ENCODE assay signal across 8 cellular contexts in genomic region chr19:1274081-1274851, GRCh38. TPM values are rescaled to one million over a fixed set of nuclear protein-coding genes. Genes with fewer than 3 reads are reported as not detected.
DNase-seq lines count a peak whose midpoint lies in the region; ATAC-seq and TF ChIP-seq lines count a peak whose summit lies in the region.

No MANE protein-coding gene starts in this region.

- 52 to 64% methylated on average over 41 to 46 of the region's 46 CpGs for WGBS in esophagus, 2 donors
- WGBS in prostate gland = 66% methylated on average over 46 of the region's 46 CpGs

- H3K9ac ChIP-seq in PC-3 (ENCODE audit: low read length) = peak overlapping the region; percentile 92

- TF ChIP-seq POLR2A in prostate gland (IDR thresholded peaks at IDR 0.05) = no peak

- no peaks in the 10 kb centered on the region for H4K20me1 ChIP-seq in PC-3 (ENCODE audit: low read length)

- no peaks in the 10 kb centered on the region for H3K9me2 ChIP-seq in PC-3 (replicated peaks; ENCODE audit: low read length)

- intact Hi-C loops in PC-3 (cut with micrococcal nuclease) (loop anchor here (10.0 kb wide), 1 partner anchor 81 kb away; a partner anchor contains a TSS), prostate gland (cut with DNase I) (loop anchor here (10.0 kb wide), 1 partner anchor 131 kb away; the partner anchor contains the start of genes DAZAP1 and GAMT)

- no peak for TF ChIP-seq CTCF in PC-3 (conservative IDR thresholded peaks at IDR 0.05; ENCODE audit: low read depth, low read length)
- no peak for TF ChIP-seq CTCF in prostate gland (IDR thresholded peaks at IDR 0.05)

- TSS peak; percentile 52 for BruUV-seq in PC-3 (replicated peaks; lab: Mats Ljungman, UMichigan)

- peaks cover 73% of the 10 kb centered on the region for H3K79me2 ChIP-seq in PC-3 (ENCODE audit: low read length)

- H3K4me3 ChIP-seq in PC-3 (ENCODE audit: low read length) (peak overlapping the region; percentile 70), esophagus (ENCODE audit: low read depth in 1 of 2, low read length in 2 of 2) (peak overlapping the region; percentile 51 to 76), prostate gland (peak overlapping the region; percentile 53 to 78)

- ATAC-seq in PC-3 (no peak), GM18873 (IDR thresholded peaks at IDR 0.05; ENCODE audit: low FRiP score, unreplicated experiment) (no peak), HG03342 (IDR thresholded peaks at IDR 0.05; ENCODE audit: unreplicated experiment) (no peak), HG02763 (IDR thresholded peaks at IDR 0.05; ENCODE audit: unreplicated experiment) (no peak)

- H3K4me1 ChIP-seq in PC-3 (ENCODE audit: insufficient read depth, low read length) (peaks cover 60% of the 10 kb centered on the region), esophagus (ENCODE audit: control insufficient read depth in 2 of 2, insufficient read depth in 2 of 2, low read length in 1 of 2) (peaks cover 0 to 39% of the 10 kb centered on the region in 2 donors), prostate gland (replicated peaks) (peaks cover 51% of the 10 kb centered on the region)

- peak overlapping the region; percentile 95 for H3K4me2 ChIP-seq in PC-3 (ENCODE audit: low read length)

- DNase-seq in ELF-1 (ENCODE audit: low read depth, low spot score) (peak; percentile 62), PC-3 (no peak), prostate gland (ENCODE audit: low spot score) (peak; percentile 17), NCI-H1930 (lab: John Stamatoyannopoulos, UW) (no peak)

- no peaks in the 10 kb centered on the region for H3F3A ChIP-seq in PC-3 (ENCODE audit: low read length, unreplicated experiment)

- CTCF ChIA-PET in PC-3 (lab: Charles Lee) = interaction anchor here (0.5 to 1.1 kb wide), 2 partner anchors 28 to 30 kb away, joined by 4 read pairs; no protein-coding TSS in a partner anchor

- H2AFZ ChIP-seq in PC-3 (ENCODE audit: low read length) = no peak overlapping the region

- peak overlapping the region; percentile 95 for H3K27ac ChIP-seq in PC-3 (ENCODE audit: low read length)
- peak overlapping the region; percentile 99 for H3K27ac ChIP-seq in esophagus (ENCODE audit: low read depth in 2 of 2, low read length in 1 of 2)
- H3K27ac ChIP-seq in prostate gland = peak overlapping the region; percentile 94 to 99

- H3K9me3 ChIP-seq in PC-3 (ENCODE audit: low read length) (no peaks in the 10 kb centered on the region), esophagus (ENCODE audit: control insufficient read depth in 2 of 2, insufficient read depth in 1 of 2, low read depth in 1 of 2, low read length in 1 of 2) (no peaks in the 10 kb centered on the region), prostate gland (no peaks in the 10 kb centered on the region)

- no peaks in the 10 kb centered on the region for H3K27me3 ChIP-seq in PC-3 (ENCODE audit: low read length)
- H3K27me3 ChIP-seq in esophagus (ENCODE audit: control insufficient read depth in 1 of 2, insufficient read depth in 2 of 2, low read length in 2 of 2) = no peaks in the 10 kb centered on the region
- H3K27me3 ChIP-seq in prostate gland (replicated peaks; ENCODE audit: insufficient read depth) = no peaks in the 10 kb centered on the region

- H3K36me3 ChIP-seq in PC-3 (ENCODE audit: low read depth, low read length) (peaks cover 6% of the 10 kb centered on the region; the same call in 1 of the 2 replicates), esophagus (ENCODE audit: control insufficient read depth in 2 of 2, insufficient read depth in 2 of 2, low read length in 1 of 2) (peaks cover 8 to 53% of the 10 kb centered on the region in 2 donors), prostate gland (peaks cover 9 to 34% of the 10 kb centered on the region in 2 donors)

- POLR2A ChIA-PET in PC-3 (lab: Charles Lee; ENCODE audit: unreplicated experiment) = interaction anchor here (0.6 kb wide), 1 partner anchor 477 kb away, joined by 4 read pairs; no protein-coding TSS in a partner anchor

RNA-seq across cellular contexts. Expression of gene FAM174C, which starts 1.1 kb away (rescaled TPM):
- total RNA-seq in PC-3 (2014; rRNA removed) (110 and 133 TPM in 2 replicates), prostate gland (10 to 100 TPM; 95.1 to 98.7 TPM)
- polyA plus RNA-seq in esophagus = 10 to 100 TPM; 45.8 to 46.7 TPM

RNA-seq across cellular contexts. Expression of gene CIRBP, which starts 5.1 kb away (rescaled TPM):
- total RNA-seq in PC-3 (2014; rRNA removed) = 136 and 197 TPM in 2 replicates
- polyA plus RNA-seq in esophagus = 100 to 1,000 TPM; 231 to 265 TPM
- total RNA-seq in prostate gland = 100 to 1,000 TPM; 753 to 863 TPM

RNA-seq across cellular contexts. Expression of gene EFNA2, which starts 11.4 kb away (rescaled TPM):
- not detected in 2 replicates for total RNA-seq in PC-3 (2014; rRNA removed)
- under 1 TPM; 0.18 to 0.39 TPM for polyA plus RNA-seq in esophagus
- total RNA-seq in prostate gland = not detected

RNA-seq across cellular contexts. Expression of gene MIDN, which starts 25.9 kb away (rescaled TPM):
- total RNA-seq in PC-3 (2014; rRNA removed) = 17.3 and 41.8 TPM in 2 replicates
- 10 to 100 TPM; 36.4 to 38.7 TPM for polyA plus RNA-seq in esophagus
- 10 to 100 TPM; 35.8 to 42.9 TPM for total RNA-seq in prostate gland

RNA-seq across cellular contexts. Expression of gene ATP5F1D, which starts 32.7 kb away (rescaled TPM):
- total RNA-seq in PC-3 (2014; rRNA removed) (102 and 187 TPM in 2 replicates), prostate gland (100 to 1,000 TPM; 109 to 151 TPM)
- 100 to 1,000 TPM; 234 to 289 TPM for polyA plus RNA-seq in esophagus

Comparison
In these comparisons a context has a peak if more than half of its experiments do, and no peak if none do; other contexts are left out.
1. DNase-seq: peak in ELF-1 (single experiment) and prostate gland (single experiment); none in PC-3 (single experiment) and NCI-H1930 (0 of 2).
2. Peak in every context shown above with its lines, with median percentiles within 50 percentile points of each other: H3K27ac ChIP-seq and H3K4me3 ChIP-seq.